Comparison of ENCODE assay signal across 1 cellular context in genomic region chr3:33440578-33441321, GRCh38.
TF ChIP-seq lines count a peak whose summit lies in the region.

No MANE protein-coding gene starts in this region.

TF ChIP-seq in K562, 482 proteins besides CTCF, POLR2A, EP300 and RAD21 (continued from another document and continues in another):
- TF ChIP-seq CEBPZ (IDR thresholded peaks at IDR 0.05; ENCODE audit: borderline replicate concordance, low read depth, low read length) (peak; percentile 92), SMARCB1 (IDR thresholded peaks at IDR 0.05; ENCODE audit: insufficient read length, low read depth) (no peak), SAFB2 (IDR thresholded peaks at IDR 0.05; ENCODE audit: borderline replicate concordance, low read depth, low read length, severe bottlenecking) (no peak), MYC (IDR thresholded peaks at IDR 0.05; ENCODE audit: low read depth, low read length) (peak; percentile 69), MYC (CRISPR knock-in tag; IDR thresholded peaks at IDR 0.05; ENCODE audit: borderline replicate concordance, low read depth) (no peak), ZNF507 (tag; conservative IDR thresholded peaks at IDR 0.05) (no peak), ZNF318 (IDR thresholded peaks at IDR 0.05; ENCODE audit: borderline replicate concordance in 1 of 2, low read depth in 1 of 2) (no peak), MEF2D (tag; conservative IDR thresholded peaks at IDR 0.05; ENCODE audit: low read depth) (no peak; the same call in 1 of the 2 replicates), MTA3 (IDR thresholded peaks at IDR 0.05; ENCODE audit: borderline replicate concordance) (peak; percentile 86; the same call in 1 of the 2 replicates), ZBTB40 (IDR thresholded peaks at IDR 0.05) (peak; percentile 95), ZBTB40 (CRISPR knock-in tag; IDR thresholded peaks at IDR 0.05) (no peak), ZFP36 (IDR thresholded peaks at IDR 0.05; ENCODE audit: low read depth, low read length, partially characterized antibody) (peak; percentile 52), ZNF197 (CRISPR knock-in tag; IDR thresholded peaks at IDR 0.05; ENCODE audit: low read depth) (no peak), MAFF (IDR thresholded peaks at IDR 0.05; ENCODE audit: low read length) (peak; percentile 35; the same call in 1 of the 2 replicates), ETV6 (IDR thresholded peaks at IDR 0.05; ENCODE audit: borderline replicate concordance in 1 of 2, low read depth in 2 of 2, low read length in 1 of 2) (peak in 1 of 2 experiments; percentile 29; a peak in 1 of 4 replicates), ETV6 (CRISPR knock-in tag; IDR thresholded peaks at IDR 0.05; ENCODE audit: borderline replicate concordance) (no peak), GABPA (tag; conservative IDR thresholded peaks at IDR 0.05; ENCODE audit: low read depth) (peak; percentile 97), CHCHD3 (CRISPR knock-in tag; IDR thresholded peaks at IDR 0.05) (no peak), BHLHE40 (IDR thresholded peaks at IDR 0.05; ENCODE audit: low read length) (peak; percentile 58), ZNF766 (CRISPR knock-in tag; conservative IDR thresholded peaks at IDR 0.05) (no peak), COPS2 (conservative IDR thresholded peaks at IDR 0.05) (no peak), RNF2 (IDR thresholded peaks at IDR 0.05) (0 out of 2 replicates have a peak, but pooled peaks have one; percentile 22), HIVEP1 (CRISPR knock-in tag; IDR thresholded peaks at IDR 0.05) (0 out of 2 replicates have a peak, but pooled peaks have one; percentile 21), ZBTB12 (CRISPR knock-in tag; IDR thresholded peaks at IDR 0.05) (no peak; the same call in 1 of the 2 replicates), ZBTB49 (CRISPR knock-in tag; IDR thresholded peaks at IDR 0.05; ENCODE audit: borderline replicate concordance) (no peak; the same call in 1 of the 2 replicates), POLR3A (IDR thresholded peaks at IDR 0.05; ENCODE audit: borderline replicate concordance, extremely low read depth, insufficient read depth, insufficient read length) (no peak), MBD2 (IDR thresholded peaks at IDR 0.05; ENCODE audit: borderline replicate concordance, low read depth) (peak; percentile 89), GTF2B (IDR thresholded peaks at IDR 0.05; ENCODE audit: extremely low read depth, insufficient read length) (peak; percentile 48), POLR2AphosphoS5 (IDR thresholded peaks at IDR 0.05; ENCODE audit: control insufficient read depth, insufficient read depth, low read depth, low read length) (peak; percentile 97), C11orf30 (IDR thresholded peaks at IDR 0.05; ENCODE audit: low read depth) (peak; percentile 83; the same call in 1 of the 2 replicates)
